2 cellular contexts compared by ENCODE assay signal in genomic region chr1:17862125-17862524, GRCh38.
TF ChIP-seq lines count a peak whose summit lies in the region.

No MANE protein-coding gene starts in this region.

TF ChIP-seq in HepG2, 621 proteins besides CTCF, POLR2A, EP300 and RAD21 (continued from another document):
- TF ChIP-seq ZNF704 (CRISPR knock-in tag; IDR thresholded peaks at IDR 0.05; ENCODE audit: borderline replicate concordance) (no peak), RXRA (CRISPR knock-in tag; IDR thresholded peaks at IDR 0.05) (no peak), ZNF543 (CRISPR knock-in tag; IDR thresholded peaks at IDR 0.05) (no peak), CREB1 (IDR thresholded peaks at IDR 0.05) (peak; percentile 91), CREB1 (CRISPR knock-in tag; IDR thresholded peaks at IDR 0.05) (no peak), ATF7 (IDR thresholded peaks at IDR 0.05) (peak; percentile 86), ATF7 (CRISPR knock-in tag; IDR thresholded peaks at IDR 0.05) (no peak), ZBTB34 (CRISPR knock-in tag; IDR thresholded peaks at IDR 0.05) (no peak), ZKSCAN1 (IDR thresholded peaks at IDR 0.05; ENCODE audit: low read length) (no peak), DR1 (CRISPR knock-in tag; IDR thresholded peaks at IDR 0.05) (no peak), FOXA1 (IDR thresholded peaks at IDR 0.05) (no peak), FOXA1 (CRISPR knock-in tag; IDR thresholded peaks at IDR 0.05) (no peak), ZNF710 (CRISPR knock-in tag; IDR thresholded peaks at IDR 0.05; ENCODE audit: borderline replicate concordance) (no peak), CEBPB (IDR thresholded peaks at IDR 0.05; ENCODE audit: borderline replicate concordance, low read depth, low read length) (no peak)
- TF ChIP-seq, protein P1, sequence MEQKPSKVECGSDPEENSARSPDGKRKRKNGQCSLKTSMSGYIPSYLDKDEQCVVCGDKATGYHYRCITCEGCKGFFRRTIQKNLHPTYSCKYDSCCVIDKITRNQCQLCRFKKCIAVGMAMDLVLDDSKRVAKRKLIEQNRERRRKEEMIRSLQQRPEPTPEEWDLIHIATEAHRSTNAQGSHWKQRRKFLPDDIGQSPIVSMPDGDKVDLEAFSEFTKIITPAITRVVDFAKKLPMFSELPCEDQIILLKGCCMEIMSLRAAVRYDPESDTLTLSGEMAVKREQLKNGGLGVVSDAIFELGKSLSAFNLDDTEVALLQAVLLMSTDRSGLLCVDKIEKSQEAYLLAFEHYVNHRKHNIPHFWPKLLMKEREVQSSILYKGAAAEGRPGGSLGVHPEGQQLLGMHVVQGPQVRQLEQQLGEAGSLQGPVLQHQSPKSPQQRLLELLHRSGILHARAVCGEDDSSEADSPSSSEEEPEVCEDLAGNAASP (CRISPR knock-in tag; IDR thresholded peaks at IDR 0.05; ENCODE audit: borderline replicate concordance), result no peak
- TF ChIP-seq, protein P2, sequence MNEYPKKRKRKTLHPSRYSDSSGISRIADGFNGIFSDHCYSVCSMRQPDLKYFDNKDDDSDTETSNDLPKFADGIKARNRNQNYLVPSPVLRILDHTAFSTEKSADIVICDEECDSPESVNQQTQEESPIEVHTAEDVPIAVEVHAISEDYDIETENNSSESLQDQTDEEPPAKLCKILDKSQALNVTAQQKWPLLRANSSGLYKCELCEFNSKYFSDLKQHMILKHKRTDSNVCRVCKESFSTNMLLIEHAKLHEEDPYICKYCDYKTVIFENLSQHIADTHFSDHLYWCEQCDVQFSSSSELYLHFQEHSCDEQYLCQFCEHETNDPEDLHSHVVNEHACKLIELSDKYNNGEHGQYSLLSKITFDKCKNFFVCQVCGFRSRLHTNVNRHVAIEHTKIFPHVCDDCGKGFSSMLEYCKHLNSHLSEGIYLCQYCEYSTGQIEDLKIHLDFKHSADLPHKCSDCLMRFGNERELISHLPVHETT (CRISPR knock-in tag; conservative IDR thresholded peaks at IDR 0.05), result no peak

TF ChIP-seq in H1, 55 proteins besides CTCF, POLR2A, EP300 and RAD21 (continued from another document):
- TF ChIP-seq EGR1 (IDR thresholded peaks at IDR 0.05; ENCODE audit: borderline replicate concordance, low read depth, low read length), result no peak
- TF ChIP-seq BCL11A (IDR thresholded peaks at IDR 0.05; ENCODE audit: low read depth in 2 of 2, low read length in 2 of 2), result no peak
- no peak for TF ChIP-seq ATF2 (IDR thresholded peaks at IDR 0.05; ENCODE audit: low read length)
